Comparison of ENCODE assay signal across 23 cellular contexts in the genomic region with DNA sequence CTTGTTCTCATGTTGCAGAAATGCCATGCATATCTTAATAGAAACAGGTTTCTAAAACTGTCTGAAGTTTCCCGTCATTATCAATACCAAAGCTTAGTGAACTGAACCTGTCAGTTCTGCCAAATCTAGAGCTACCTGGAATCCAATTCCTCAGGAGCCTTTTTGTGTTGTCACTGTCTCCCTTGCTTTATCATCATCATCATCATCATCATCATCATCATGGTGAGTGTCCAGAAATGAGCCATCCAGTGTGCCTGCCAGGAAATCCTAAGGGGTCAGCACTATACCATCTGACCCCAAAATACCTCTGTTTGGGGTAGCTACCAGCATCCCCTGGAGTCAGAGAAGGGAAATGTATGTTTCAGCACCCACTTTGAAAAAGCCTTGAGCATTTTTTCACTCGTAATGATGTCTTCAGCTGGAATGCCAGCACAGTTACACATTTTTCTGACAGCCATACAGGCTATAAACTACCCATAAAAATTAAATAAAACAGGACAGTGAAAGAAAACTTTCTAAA.
"Had no signal": no experiment of that assay in that cellular context is flagged by ENCODE, and none has a peak within 500 bp of the region (broad histone marks: within the 10 kb centered on the region; RNA-seq: fewer than 3 reads in every experiment).

No MANE protein-coding gene starts in this region.

- ATAC-seq: heart left ventricle; left colon; left ventricle myocardium superior; psoas muscle; stimulated activated effector memory CD8-positive, alpha-beta T cell treated with anti-CD3 and anti-CD28 coated beads, Interleukin-12 subunit alpha, Interleukin-12 subunit beta, amount 100 ng/mL, for 72 hours; stimulated activated naive CD8-positive, alpha-beta T cell treated with anti-CD3 and anti-CD28 coated beads, Interleukin-15, Interleukin-2, amounts not matched to agents 100 U/mL and 50 U/mL, for 24 hours had no signal

- FAIRE-seq: frontal cortex, small intestine had no signal

- H3K27me3 ChIP-seq: heart left ventricle, neutrophil, suprapubic skin, thyroid gland, upper lobe of left lung, uterus had no signal

- H3K4me1 ChIP-seq: heart left ventricle, psoas muscle, suprapubic skin, thyroid gland, upper lobe of left lung, uterus had no signal

- DNase-seq: effector CD4-positive, alpha-beta T cell; heart left ventricle; hippocampal formation; left colon; left ventricle myocardium superior; mesendoderm; naive B cell; psoas muscle; retina; small intestine; stimulated activated CD4-positive, alpha-beta T cell treated with anti-CD3 and anti-CD28 coated beads, Interleukin-12 subunit alpha, Interleukin-12 subunit beta, amount 100 ng/mL, for 4 hours; stimulated activated CD4-positive, alpha-beta T cell treated with anti-CD3 and anti-CD28 coated beads, Interleukin-2, amount 100 ng/mL, for 48 hours; stimulated activated CD8-positive, alpha-beta memory T cell treated with anti-CD3 and anti-CD28 coated beads, Interleukin-4, amount 100 ng/mL, for 48 hours; stimulated activated naive CD8-positive, alpha-beta T cell treated with anti-CD3 and anti-CD28 coated beads, Interleukin-15, Interleukin-2, amounts not matched to agents 100 U/mL and 50 U/mL, for 24 hours; thyroid gland; upper lobe of left lung; uterus had no signal

- H3K4me3 ChIP-seq: coronary artery, heart left ventricle, psoas muscle, suprapubic skin, thyroid gland, upper lobe of left lung, uterus had no signal

- H3K4me1 Mint-ChIP-seq: naive B cell; stimulated activated effector memory CD8-positive, alpha-beta T cell treated with anti-CD3 and anti-CD28 coated beads, Interleukin-12 subunit alpha, Interleukin-12 subunit beta, amount 100 ng/mL, for 72 hours had no signal

- H3K36me3 ChIP-seq: heart left ventricle, neutrophil, suprapubic skin, thyroid gland, upper lobe of left lung, uterus had no signal

- H3K4me3 Mint-ChIP-seq: naive B cell; nephron; stimulated activated effector memory CD8-positive, alpha-beta T cell treated with anti-CD3 and anti-CD28 coated beads, Interleukin-12 subunit alpha, Interleukin-12 subunit beta, amount 100 ng/mL, for 72 hours had no signal

- H3K9me3 Mint-ChIP-seq: naive B cell; nephron; stimulated activated effector memory CD8-positive, alpha-beta T cell treated with anti-CD3 and anti-CD28 coated beads, Interleukin-12 subunit alpha, Interleukin-12 subunit beta, amount 100 ng/mL, for 72 hours had no signal

- H3K27ac ChIP-seq: coronary artery, heart left ventricle, neutrophil, psoas muscle, suprapubic skin, thyroid gland, upper lobe of left lung, uterus had no signal

- H3K36me3 Mint-ChIP-seq: naive B cell; stimulated activated effector memory CD8-positive, alpha-beta T cell treated with anti-CD3 and anti-CD28 coated beads, Interleukin-12 subunit alpha, Interleukin-12 subunit beta, amount 100 ng/mL, for 72 hours had no signal

- H3K27ac Mint-ChIP-seq: stimulated activated effector memory CD8-positive, alpha-beta T cell treated with anti-CD3 and anti-CD28 coated beads, Interleukin-12 subunit alpha, Interleukin-12 subunit beta, amount 100 ng/mL, for 72 hours had no signal

- H3K9me3 ChIP-seq: heart left ventricle, neutrophil, psoas muscle, suprapubic skin, thyroid gland, upper lobe of left lung, uterus had no signal
